18 cellular contexts compared by ENCODE assay signal in the genomic region with DNA sequence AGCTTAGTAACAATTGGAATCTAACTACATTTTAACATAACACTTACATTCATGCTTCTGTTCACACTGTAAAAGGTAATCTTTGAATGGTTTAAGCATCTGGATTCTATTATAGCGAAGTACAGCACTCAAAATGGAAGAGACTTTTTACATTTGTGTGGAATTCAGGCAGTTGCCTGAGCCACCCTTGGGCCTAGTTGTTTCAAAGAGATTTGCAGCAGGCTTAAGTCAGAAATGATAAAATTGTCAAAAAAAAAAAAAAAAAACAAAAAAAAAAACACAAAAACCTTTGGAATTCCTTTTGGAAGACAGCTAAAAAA.
"Had no signal": no experiment of that assay in that cellular context is flagged by ENCODE, and none has a peak within 500 bp of the region (broad histone marks: within the 10 kb centered on the region; RNA-seq: fewer than 3 reads in every experiment).

No MANE protein-coding gene starts in this region.

- H3K27me3 ChIP-seq: dorsolateral prefrontal cortex, gastroesophageal sphincter, right lobe of liver, testis, tibial nerve had no signal

- H3K9me3 ChIP-seq: gastroesophageal sphincter, psoas muscle, right lobe of liver, spleen, testis, tibial nerve had no signal

- H3K4me3 ChIP-seq: dorsolateral prefrontal cortex, gastroesophageal sphincter, psoas muscle, right lobe of liver, spleen, testis, tibial nerve had no signal

- H3K36me3 ChIP-seq: gastroesophageal sphincter, right lobe of liver, spleen, tibial nerve had no signal

- DNase-seq: cortex of kidney; dorsolateral prefrontal cortex; effector CD8-positive, alpha-beta T cell; glutamatergic neuron; islet precursor cell; mammary epithelial cell; nephron progenitor cell; psoas muscle; retina; right lobe of liver; spleen; stimulated activated CD4-positive, alpha-beta T cell treated with anti-CD3 and anti-CD28 coated beads, Interleukin-2, amount 100 ng/mL, for 24 hours; stimulated activated CD4-positive, alpha-beta T cell treated with anti-CD3 and anti-CD28 coated beads, Interleukin-4, amount 100 ng/mL, for 4 hours; stimulated activated naive B cell treated with anti-CD40 and anti-IgM and Interleukin-4, amounts not matched to agents 10 μg/mL and 1 μg/mL and 100 μg/mL, for 72 hours; stimulated activated naive CD8-positive, alpha-beta T cell treated with anti-CD3 and anti-CD28 coated beads, Interleukin-15, amount 100 ng/mL, for 72 hours; testis had no signal

- H3K4me1 ChIP-seq: gastroesophageal sphincter, psoas muscle, right lobe of liver, spleen, testis, tibial nerve had no signal

- H3K27ac ChIP-seq: dorsolateral prefrontal cortex, gastroesophageal sphincter, psoas muscle, right lobe of liver, spleen, testis, tibial nerve had no signal
